Comparison of ENCODE assay signal across 8 cellular contexts in the genomic region with DNA sequence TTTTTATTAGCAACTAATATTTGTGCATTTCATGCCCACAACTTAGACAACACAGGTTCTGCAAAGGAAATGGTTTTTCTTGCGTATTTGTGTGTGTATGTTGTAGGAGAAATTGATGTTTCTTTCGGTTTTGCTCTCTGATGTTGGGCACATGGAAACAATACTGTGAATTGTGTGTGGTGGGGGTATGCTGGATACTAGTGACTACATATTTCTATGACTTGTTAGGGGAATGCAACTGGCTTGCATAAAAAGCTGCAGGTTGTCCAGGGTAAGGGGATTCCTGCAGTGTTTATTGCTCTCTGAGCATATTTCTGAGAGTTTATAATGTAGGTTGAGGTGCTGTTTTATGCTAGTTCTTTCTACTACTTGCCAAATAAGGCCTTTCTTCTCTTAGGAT. TPM values are rescaled to one million over a fixed set of nuclear protein-coding genes. Genes with fewer than 3 reads are reported as not detected.
A peak's percentile ranks its signal among the peaks of the same experiment; 100 is the strongest.
DNase-seq lines count a peak whose midpoint lies in the region; ATAC-seq and TF ChIP-seq lines count a peak whose summit lies in the region.

No MANE protein-coding gene starts in this region.

- BruUV-seq in Calu3 (replicated peaks; lab: Mats Ljungman, UMichigan) = no TSS peak

- DNase-seq in Calu3 (no peak), astrocyte of the cerebellum (ENCODE audit: low read depth) (no peak), NOMO-1 treated with dmso at 0.1 percent for 144 hours (lab: John Stamatoyannopoulos, UW; ENCODE audit: unreplicated experiment) (no peak)
- DNase-seq in naive thymus-derived CD4-positive, alpha-beta T cell = peak in 1 of 9 donors; percentile 28

- intact Hi-C loops in Calu3 (cut with micrococcal nuclease; ENCODE audit: unreplicated experiment) = no loop called here
- intact Hi-C loops in naive thymus-derived CD4-positive, alpha-beta T cell (cut with micrococcal nuclease) = loop anchor here (1.0 to 10.0 kb wide), 6 partner anchors 201 to 1631 kb away; a partner anchor contains a TSS

- H3K27ac Mint-ChIP-seq in Calu3 (ENCODE audit: unreplicated experiment) = peak overlapping the region; percentile 97
- peak overlapping the region; percentile 1 to 95 (median 75) for H3K27ac Mint-ChIP-seq in naive thymus-derived CD4-positive, alpha-beta T cell

- ATAC-seq in HG02870 (IDR thresholded peaks at IDR 0.05; ENCODE audit: unreplicated experiment) = peak; percentile 18
- no peak for ATAC-seq in naive thymus-derived CD4-positive, alpha-beta T cell
- ATAC-seq in GM18861 (IDR thresholded peaks at IDR 0.05; ENCODE audit: unreplicated experiment) = no peak
- no peak for ATAC-seq in HG03097 (IDR thresholded peaks at IDR 0.05; ENCODE audit: low FRiP score, unreplicated experiment)
- ATAC-seq in HG03135 (IDR thresholded peaks at IDR 0.05; ENCODE audit: unreplicated experiment) = no peak

- peaks cover 8 to 11% of the 10 kb centered on the region in 2 donors for H3K4me1 ChIP-seq in naive thymus-derived CD4-positive, alpha-beta T cell (ENCODE audit: control insufficient read depth in 2 of 2, insufficient read depth in 2 of 2, low read length in 2 of 2)

- TF ChIP-seq CTCF in Calu3 (IDR thresholded peaks at IDR 0.05; ENCODE audit: unreplicated experiment) (no peak), astrocyte of the cerebellum (IDR thresholded peaks at IDR 0.05; ENCODE audit: low read depth, low read length, missing control alignments) (no peak)

- no peaks in the 10 kb centered on the region for H3K27me3 ChIP-seq in naive thymus-derived CD4-positive, alpha-beta T cell (ENCODE audit: control insufficient read depth in 2 of 2, insufficient read depth in 2 of 2, low read length in 2 of 2)

- no peaks in the 10 kb centered on the region for H3K36me3 ChIP-seq in naive thymus-derived CD4-positive, alpha-beta T cell (ENCODE audit: control insufficient read depth in 2 of 3, insufficient read depth in 3 of 3, low read length in 3 of 3)

- H3K4me3 Mint-ChIP-seq in Calu3 (ENCODE audit: low read depth, unreplicated experiment) = peak overlapping the region; percentile 99
- peak overlapping the region; percentile 66 to 93 (median 84) for H3K4me3 Mint-ChIP-seq in naive thymus-derived CD4-positive, alpha-beta T cell

- no peaks in the 10 kb centered on the region for H3K27me3 Mint-ChIP-seq in Calu3 (ENCODE audit: unreplicated experiment)
- H3K27me3 Mint-ChIP-seq in naive thymus-derived CD4-positive, alpha-beta T cell = no peaks in the 10 kb centered on the region

- H3K4me3 ChIP-seq in astrocyte of the cerebellum (ENCODE audit: low read depth, low read length) = peak overlapping the region; percentile 57
- H3K4me3 ChIP-seq in naive thymus-derived CD4-positive, alpha-beta T cell (ENCODE audit: low read length) = peak overlapping the region; percentile 57

- POLR2A ChIA-PET in naive thymus-derived CD4-positive, alpha-beta T cell (lab: Charles Lee) = no interaction called here

- H3K9me3 Mint-ChIP-seq in Calu3 (ENCODE audit: low read depth, unreplicated experiment) = peaks cover 2% of the 10 kb centered on the region
- no peaks in the 10 kb centered on the region for H3K9me3 Mint-ChIP-seq in naive thymus-derived CD4-positive, alpha-beta T cell

- no peaks in the 10 kb centered on the region for H3K9me3 ChIP-seq in naive thymus-derived CD4-positive, alpha-beta T cell (ENCODE audit: control insufficient read depth in 2 of 3, low read length in 3 of 3)

- peaks cover 52% of the 10 kb centered on the region for H3K36me3 Mint-ChIP-seq in Calu3 (ENCODE audit: insufficient read depth, unreplicated experiment)
- H3K36me3 Mint-ChIP-seq in naive thymus-derived CD4-positive, alpha-beta T cell = peaks cover 0 to 18% (median 0%) of the 10 kb centered on the region in 5 donors

- CTCF ChIA-PET in Calu3 (lab: Charles Lee) = interaction anchor here (1.0 to 1.5 kb wide), 2 partner anchors 23 to 208 kb away, joined by 3 to 4 read pairs; no protein-coding TSS in a partner anchor
- CTCF ChIA-PET in naive thymus-derived CD4-positive, alpha-beta T cell (lab: Charles Lee) = no interaction called here

- H3K4me1 Mint-ChIP-seq in Calu3 (ENCODE audit: low read depth, unreplicated experiment) = peaks cover 27% of the 10 kb centered on the region
- peaks cover 12 to 45% (median 32%) of the 10 kb centered on the region in 7 donors for H3K4me1 Mint-ChIP-seq in naive thymus-derived CD4-positive, alpha-beta T cell

- no peak overlapping the region for H3K27ac ChIP-seq in naive thymus-derived CD4-positive, alpha-beta T cell (ENCODE audit: low read depth, low read length)

- in situ Hi-C loops in astrocyte of the cerebellum (cut with HindIII; ENCODE audit: low sequenced_read_pairs) = no loop called here

RNA-seq across cellular contexts. Expression of a gene that starts 11.6 kb away (rescaled TPM):
- total RNA-seq in Calu3 (2022) = 55.8 and 62.5 TPM in 2 replicates
- total RNA-seq in naive thymus-derived CD4-positive, alpha-beta T cell = 10 to 100 TPM in 1 of 5 experiments, 1 to 10 TPM in 4; 4.1 to 24.5 (median 5.5) TPM
- 1 to 10 TPM; 3.8 to 4.2 TPM for polyA plus RNA-seq in naive thymus-derived CD4-positive, alpha-beta T cell

RNA-seq across cellular contexts. Expression of a gene that starts 33.1 kb away (rescaled TPM):
- total RNA-seq in Calu3 (2022) = not detected in 2 replicates
- total RNA-seq in naive thymus-derived CD4-positive, alpha-beta T cell = under 1 TPM in 1 of 5 experiments, not detected in 4; 0.29 TPM
- polyA plus RNA-seq in naive thymus-derived CD4-positive, alpha-beta T cell = not detected
